In genomic region chr9:132749316-132749715, GRCh38 we compare ENCODE assay signal across 15 cellular contexts.
DNase-seq lines count a peak whose midpoint lies in the region; ATAC-seq and TF ChIP-seq lines count a peak whose summit lies in the region.
"Had no signal": no experiment of that assay in that cellular context is flagged by ENCODE, and none has a peak within 500 bp of the region (broad histone marks: within the 10 kb centered on the region; RNA-seq: fewer than 3 reads in every experiment).

No MANE protein-coding gene starts in this region.

- DNase-seq in D341Med (ENCODE audit: low spot score) (peak; percentile 9), RWPE2 (ENCODE audit: low spot score) (peak; percentile 15), islet precursor cell (peak; percentile 45), posterior vena cava (ENCODE audit: low spot score) (peak; percentile 18), retina (no peak), NCI-H345 treated with DMSO at 0.1 percent for 48 hours (lab: John Stamatoyannopoulos, UW; ENCODE audit: unreplicated experiment) (no peak)
- no peak for DNase-seq in stimulated activated CD4-positive, alpha-beta T cell treated with anti-CD3 and anti-CD28 coated beads, Interleukin-4, amount 100 ng/mL, for 24 hours
- DNase-seq: C1 segment of cervical spinal cord; Calu3; CD4-positive, alpha-beta T cell; DMS79 had no signal

- no peak overlapping the region for H3K4me3 ChIP-seq in RWPE2 (ENCODE audit: severe bottlenecking)
- H3K4me3 ChIP-seq: GM12878, HAP-1 had no signal

- no peak overlapping the region for H3K27ac ChIP-seq in RWPE2 (ENCODE audit: poor library complexity, severe bottlenecking)

- H3K36me3 ChIP-seq in RWPE2 (ENCODE audit: low read depth): no peaks in the 10 kb centered on the region
- H3K36me3 ChIP-seq: HAP-1 had no signal

- intact Hi-C loops in posterior vena cava (cut with DNase I): no loop called here

- H3K4me1 ChIP-seq in RWPE2 (ENCODE audit: insufficient read depth, poor library complexity, severe bottlenecking): no peaks in the 10 kb centered on the region

- ATAC-seq in RWPE2 (ENCODE audit: low read depth): no peak
- ATAC-seq in HG03354 (IDR thresholded peaks at IDR 0.05; ENCODE audit: poor library complexity, severe bottlenecking, unreplicated experiment): no peak
- ATAC-seq: GM12878, HepG2 had no signal

- TF ChIP-seq CTCF in RWPE2 (IDR thresholded peaks at IDR 0.05; ENCODE audit: poor library complexity, severe bottlenecking): no peak

- H3K9me3 ChIP-seq in RWPE2 (ENCODE audit: severe bottlenecking): no peaks in the 10 kb centered on the region
- H3K9me3 ChIP-seq: HAP-1 had no signal

- peaks cover 14% of the 10 kb centered on the region for H3K27me3 ChIP-seq in RWPE2 (ENCODE audit: insufficient read depth, poor library complexity, severe bottlenecking)

Comparison
In these comparisons a context has a peak if more than half of its experiments do, and no peak if none do; other contexts are left out.
1. DNase-seq: peak in D341Med (single experiment), RWPE2 (single experiment), islet precursor cell (single experiment) and posterior vena cava (single experiment); none in retina (single experiment), NCI-H345 treated with DMSO at 0.1 percent for 48 hours (single experiment) and stimulated activated CD4-positive, alpha-beta T cell treated with anti-CD3 and anti-CD28 coated beads, Interleukin-4, amount 100 ng/mL, for 24 hours (single experiment).